In the genomic region with DNA sequence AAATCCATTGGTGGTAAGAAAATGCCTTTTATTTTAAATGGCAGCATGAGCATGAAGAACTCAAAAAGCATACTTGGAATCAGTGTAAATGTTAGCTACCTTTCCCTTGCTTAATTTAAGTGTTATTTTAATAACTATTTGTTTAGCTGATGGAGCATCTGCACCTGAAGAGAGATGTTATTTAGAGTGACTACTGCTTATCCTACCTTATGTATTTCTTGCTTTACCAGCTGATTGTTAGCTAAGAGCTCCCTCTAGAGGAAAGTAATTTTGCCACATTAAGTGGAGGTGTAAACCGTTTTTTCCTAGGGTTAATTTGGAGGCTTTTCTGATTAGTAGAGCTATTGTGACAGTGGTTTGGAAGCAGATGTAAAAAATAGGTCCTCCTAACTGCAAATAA, we compare ENCODE assay signal across 1 cellular context.
TF ChIP-seq lines count a peak whose summit lies in the region.

No MANE protein-coding gene starts in this region.

TF ChIP-seq in HEK293, 187 proteins besides CTCF, POLR2A, EP300 and RAD21 (continued from another document):
- TF ChIP-seq, protein P1, sequence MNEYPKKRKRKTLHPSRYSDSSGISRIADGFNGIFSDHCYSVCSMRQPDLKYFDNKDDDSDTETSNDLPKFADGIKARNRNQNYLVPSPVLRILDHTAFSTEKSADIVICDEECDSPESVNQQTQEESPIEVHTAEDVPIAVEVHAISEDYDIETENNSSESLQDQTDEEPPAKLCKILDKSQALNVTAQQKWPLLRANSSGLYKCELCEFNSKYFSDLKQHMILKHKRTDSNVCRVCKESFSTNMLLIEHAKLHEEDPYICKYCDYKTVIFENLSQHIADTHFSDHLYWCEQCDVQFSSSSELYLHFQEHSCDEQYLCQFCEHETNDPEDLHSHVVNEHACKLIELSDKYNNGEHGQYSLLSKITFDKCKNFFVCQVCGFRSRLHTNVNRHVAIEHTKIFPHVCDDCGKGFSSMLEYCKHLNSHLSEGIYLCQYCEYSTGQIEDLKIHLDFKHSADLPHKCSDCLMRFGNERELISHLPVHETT (tag by site-specific recombination; IDR thresholded peaks at IDR 0.05): 0 out of 2 replicates have a peak, but pooled peaks have one; percentile 46
- TF ChIP-seq, protein P2, sequence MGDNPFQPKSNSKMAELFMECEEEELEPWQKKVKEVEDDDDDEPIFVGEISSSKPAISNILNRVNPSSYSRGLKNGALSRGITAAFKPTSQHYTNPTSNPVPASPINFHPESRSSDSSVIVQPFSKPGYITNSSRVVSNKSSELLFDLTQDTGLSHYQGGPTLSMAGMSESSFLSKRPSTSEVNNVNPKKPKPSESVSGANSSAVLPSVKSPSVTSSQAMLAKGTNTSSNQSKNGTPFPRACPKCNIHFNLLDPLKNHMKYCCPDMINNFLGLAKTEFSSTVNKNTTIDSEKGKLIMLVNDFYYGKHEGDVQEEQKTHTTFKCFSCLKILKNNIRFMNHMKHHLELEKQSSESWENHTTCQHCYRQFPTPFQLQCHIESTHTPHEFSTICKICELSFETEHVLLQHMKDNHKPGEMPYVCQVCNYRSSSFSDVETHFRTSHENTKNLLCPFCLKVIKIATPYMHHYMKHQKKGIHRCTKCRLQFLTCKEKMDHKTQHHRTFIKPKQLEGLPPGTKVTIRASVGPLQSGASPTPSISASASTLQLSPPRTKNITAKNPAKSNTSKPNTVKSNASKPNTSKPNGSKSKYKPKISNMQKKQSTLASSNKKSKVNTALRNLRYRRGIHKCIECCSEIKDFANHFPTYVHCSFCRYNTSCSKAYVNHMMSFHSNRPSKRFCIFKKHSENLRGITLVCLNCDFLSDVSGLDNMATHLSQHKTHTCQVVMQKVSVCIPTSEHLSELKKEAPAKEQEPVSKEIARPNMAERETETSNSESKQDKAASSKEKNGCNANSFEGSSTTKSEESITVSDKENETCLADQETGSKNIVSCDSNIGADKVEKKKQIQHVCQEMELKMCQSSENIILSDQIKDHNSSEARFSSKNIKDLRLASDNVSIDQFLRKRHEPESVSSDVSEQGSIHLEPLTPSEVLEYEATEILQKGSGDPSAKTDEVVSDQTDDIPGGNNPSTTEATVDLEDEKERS (tag by site-specific recombination; IDR thresholded peaks at IDR 0.05): peak; percentile 57; the same call in 1 of the 2 replicates
- TF ChIP-seq, protein P3, sequence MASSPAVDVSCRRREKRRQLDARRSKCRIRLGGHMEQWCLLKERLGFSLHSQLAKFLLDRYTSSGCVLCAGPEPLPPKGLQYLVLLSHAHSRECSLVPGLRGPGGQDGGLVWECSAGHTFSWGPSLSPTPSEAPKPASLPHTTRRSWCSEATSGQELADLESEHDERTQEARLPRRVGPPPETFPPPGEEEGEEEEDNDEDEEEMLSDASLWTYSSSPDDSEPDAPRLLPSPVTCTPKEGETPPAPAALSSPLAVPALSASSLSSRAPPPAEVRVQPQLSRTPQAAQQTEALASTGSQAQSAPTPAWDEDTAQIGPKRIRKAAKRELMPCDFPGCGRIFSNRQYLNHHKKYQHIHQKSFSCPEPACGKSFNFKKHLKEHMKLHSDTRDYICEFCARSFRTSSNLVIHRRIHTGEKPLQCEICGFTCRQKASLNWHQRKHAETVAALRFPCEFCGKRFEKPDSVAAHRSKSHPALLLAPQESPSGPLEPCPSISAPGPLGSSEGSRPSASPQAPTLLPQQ (tag by site-specific recombination; IDR thresholded peaks at IDR 0.05): peak; percentile 66
- TF ChIP-seq ZNF610 (tag by site-specific recombination; IDR thresholded peaks at IDR 0.05; ENCODE audit: borderline replicate concordance) (0 out of 2 replicates have a peak, but pooled peaks have one; percentile 50), ZNF350 (tag by site-specific recombination; IDR thresholded peaks at IDR 0.05) (0 out of 2 replicates have a peak, but pooled peaks have one; percentile 21), ZNF626 (tag by site-specific recombination; IDR thresholded peaks at IDR 0.05) (0 out of 2 replicates have a peak, but pooled peaks have one; percentile 77), ZNF24 (tag by site-specific recombination; IDR thresholded peaks at IDR 0.05) (peak; percentile 55; the same call in 1 of the 2 replicates)
